In the genomic region with DNA sequence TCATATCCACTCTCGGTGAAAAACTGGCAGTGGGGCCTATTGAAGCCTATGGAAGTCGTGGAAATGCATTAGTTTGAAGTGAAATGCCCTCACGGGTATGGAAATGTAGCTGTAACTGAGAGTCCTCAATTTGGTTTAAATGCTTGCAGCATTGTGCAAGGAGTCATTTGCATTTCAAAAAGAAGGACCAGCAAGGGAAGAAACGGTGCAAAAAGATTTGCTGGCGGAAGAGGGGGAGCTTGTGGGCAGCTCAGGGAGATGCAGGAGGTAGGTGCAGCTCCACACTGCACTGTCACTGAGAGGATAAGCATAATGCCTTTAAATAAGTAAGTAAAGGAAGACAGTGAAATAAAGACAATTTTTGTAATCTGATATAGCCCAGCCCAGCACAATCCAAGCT, we compare ENCODE assay signal across 25 cellular contexts.
"Had no signal": no experiment of that assay in that cellular context is flagged by ENCODE, and none has a peak within 500 bp of the region (broad histone marks: within the 10 kb centered on the region; RNA-seq: fewer than 3 reads in every experiment).

No MANE protein-coding gene starts in this region.

- H3K4me3 ChIP-seq: right lobe of liver, skin epidermis, thyroid gland had no signal

- H3K9me3 ChIP-seq: right lobe of liver, thyroid gland had no signal

- H3K27ac ChIP-seq: brain microvascular endothelial cell, foreskin keratinocyte, right lobe of liver, skin epidermis, thyroid gland had no signal

- H3K4me1 ChIP-seq: foreskin keratinocyte, right lobe of liver, thyroid gland had no signal

- H3K36me3 ChIP-seq: brain microvascular endothelial cell, right lobe of liver, thyroid gland had no signal

- H3K27me3 Mint-ChIP-seq: activated CD4-positive, alpha-beta memory T cell treated with anti-CD3 and anti-CD28 coated beads for 36 hours; activated CD8-positive, alpha-beta memory T cell treated with anti-CD3 and anti-CD28 coated beads, Interleukin-2, amount 10 ng/mL, durations not matched to agents 7 days and 5 days; activated naive CD4-positive, alpha-beta T cell treated with anti-CD3 and anti-CD28 coated beads, Interleukin-2, amount 10 ng/mL, durations not matched to agents 7 days and 5 days; stimulated activated naive CD8-positive, alpha-beta T cell treated with anti-CD3 and anti-CD28 coated beads, Interleukin-15, Interleukin-2, amounts not matched to agents 100 ng/mL and 50 ng/mL, for 24 hours; T-helper 17 cell had no signal

- H3K4me3 Mint-ChIP-seq: activated CD4-positive, alpha-beta memory T cell treated with anti-CD3 and anti-CD28 coated beads for 36 hours; activated CD8-positive, alpha-beta memory T cell treated with anti-CD3 and anti-CD28 coated beads, Interleukin-2, amount 10 ng/mL, durations not matched to agents 7 days and 5 days; activated naive CD4-positive, alpha-beta T cell treated with anti-CD3 and anti-CD28 coated beads, Interleukin-2, amount 10 ng/mL, durations not matched to agents 7 days and 5 days; dendritic cell treated with granulocyte-macrophage colony-stimulating factor and Interleukin-4, amounts not matched to agents 40 ng/mL and 50 ng/mL, for 4 days; nephron progenitor cell; stimulated activated naive CD8-positive, alpha-beta T cell treated with anti-CD3 and anti-CD28 coated beads, Interleukin-15, Interleukin-2, amounts not matched to agents 100 ng/mL and 50 ng/mL, for 24 hours; T-helper 17 cell had no signal

- ATAC-seq: activated CD8-positive, alpha-beta memory T cell treated with anti-CD3 and anti-CD28 coated beads, Interleukin-2, amount 10 ng/mL, durations not matched to agents 7 days and 5 days; foreskin keratinocyte; left cardiac atrium; right lobe of liver; T-helper 17 cell had no signal

- H3K9me3 Mint-ChIP-seq: activated naive CD4-positive, alpha-beta T cell treated with anti-CD3 and anti-CD28 coated beads, Interleukin-2, amount 10 ng/mL, durations not matched to agents 7 days and 5 days; dendritic cell treated with granulocyte-macrophage colony-stimulating factor and Interleukin-4, amounts not matched to agents 40 ng/mL and 50 ng/mL, for 4 days had no signal

- H3K36me3 Mint-ChIP-seq: activated CD4-positive, alpha-beta memory T cell treated with anti-CD3 and anti-CD28 coated beads for 36 hours; activated naive CD4-positive, alpha-beta T cell treated with anti-CD3 and anti-CD28 coated beads, Interleukin-2, amount 10 ng/mL, durations not matched to agents 7 days and 5 days had no signal

- H3K4me1 Mint-ChIP-seq: activated CD8-positive, alpha-beta memory T cell treated with anti-CD3 and anti-CD28 coated beads, Interleukin-2, amount 10 ng/mL, durations not matched to agents 7 days and 5 days; activated naive CD4-positive, alpha-beta T cell treated with anti-CD3 and anti-CD28 coated beads, Interleukin-2, amount 10 ng/mL, durations not matched to agents 7 days and 5 days; nephron progenitor cell; T-helper 17 cell had no signal

- H3K27me3 ChIP-seq: brain microvascular endothelial cell, foreskin keratinocyte, right lobe of liver, thyroid gland had no signal

- DNase-seq: activated CD4-positive, alpha-beta memory T cell treated with anti-CD3 and anti-CD28 coated beads for 36 hours; activated CD4-positive, alpha-beta T cell treated with anti-CD3 and anti-CD28 coated beads for 48 hours; activated CD4-positive, CD25-positive, alpha-beta regulatory T cell; activated CD8-positive, alpha-beta memory T cell treated with anti-CD3 and anti-CD28 coated beads, Interleukin-2, amount 10 ng/mL, durations not matched to agents 7 days and 5 days; activated effector memory CD4-positive, alpha-beta T cell treated with anti-CD3 and anti-CD28 coated beads, Interleukin-2, amount 50 U/mL, for 16 hours; activated naive CD4-positive, alpha-beta T cell treated with anti-CD3 and anti-CD28 coated beads, Interleukin-2, amount 10 ng/mL, durations not matched to agents 7 days and 5 days; activated T-cell treated with anti-CD3 and anti-CD28 coated beads for 4 hours; brain microvascular endothelial cell; caudate nucleus; effector CD4-positive, alpha-beta T cell; erythroblast; foreskin keratinocyte; islet precursor cell; left cardiac atrium; nephron progenitor cell; occipital lobe; posterior cingulate gyrus; right lobe of liver; stimulated activated CD4-positive, alpha-beta T cell treated with anti-CD3 and anti-CD28 coated beads, Interleukin-1b, Interleukin-23, amount 100 ng/mL, for 48 hours; substantia nigra; T-helper 17 cell; thyroid gland had no signal

- H3K27ac Mint-ChIP-seq: activated CD4-positive, alpha-beta memory T cell treated with anti-CD3 and anti-CD28 coated beads for 36 hours; activated CD8-positive, alpha-beta memory T cell treated with anti-CD3 and anti-CD28 coated beads, Interleukin-2, amount 10 ng/mL, durations not matched to agents 7 days and 5 days; activated naive CD4-positive, alpha-beta T cell treated with anti-CD3 and anti-CD28 coated beads, Interleukin-2, amount 10 ng/mL, durations not matched to agents 7 days and 5 days; dendritic cell treated with granulocyte-macrophage colony-stimulating factor and Interleukin-4, amounts not matched to agents 40 ng/mL and 50 ng/mL, for 4 days; nephron progenitor cell; stimulated activated naive CD8-positive, alpha-beta T cell treated with anti-CD3 and anti-CD28 coated beads, Interleukin-15, Interleukin-2, amounts not matched to agents 100 ng/mL and 50 ng/mL, for 24 hours; T-helper 17 cell had no signal
